17 cellular contexts compared by ENCODE assay signal in the genomic region with DNA sequence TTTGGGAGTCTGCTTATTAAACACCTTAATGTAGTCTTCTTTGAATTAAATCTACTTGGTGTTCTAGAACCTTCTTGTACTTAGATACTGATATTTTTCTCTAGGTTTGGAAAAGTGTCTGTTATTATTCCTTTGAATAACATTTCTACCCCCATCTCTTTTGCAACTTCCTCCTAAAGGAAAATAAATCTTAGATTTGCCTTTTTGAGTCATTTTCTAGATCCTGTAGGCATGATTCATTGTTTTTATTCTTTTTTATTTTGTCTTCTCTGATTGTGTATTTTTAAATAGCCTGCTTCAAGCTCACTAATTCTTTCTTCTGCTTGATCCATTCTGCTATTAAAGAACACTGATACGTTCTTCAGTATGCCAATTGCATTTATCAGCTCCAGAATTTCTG.
DNase-seq lines count a peak whose midpoint lies in the region; ATAC-seq and TF ChIP-seq lines count a peak whose summit lies in the region.
"Had no signal": no experiment of that assay in that cellular context is flagged by ENCODE, and none has a peak within 500 bp of the region (broad histone marks: within the 10 kb centered on the region; RNA-seq: fewer than 3 reads in every experiment).

No MANE protein-coding gene starts in this region.

- H3K36me3 ChIP-seq in GM23248 (ENCODE audit: low read depth) (no peaks in the 10 kb centered on the region), fibroblast of lung (ENCODE audit: control insufficient read depth, insufficient read depth, low read length) (no peaks in the 10 kb centered on the region), spleen (no peaks in the 10 kb centered on the region)
- H3K36me3 ChIP-seq: MG63, SJSA1 had no signal

- peak overlapping the region; percentile 69 for H3K27ac ChIP-seq in GM23248
- no peak overlapping the region for H3K27ac ChIP-seq in fibroblast of lung (ENCODE audit: insufficient read depth, low read length)
- H3K27ac ChIP-seq in spleen, result no peak overlapping the region
- H3K27ac ChIP-seq: A549, C4-2B, KMS-11, SJSA1 had no signal

- H3K36me3 Mint-ChIP-seq in osteocyte (ENCODE audit: unreplicated experiment), result no peaks in the 10 kb centered on the region

- H3K9me3 ChIP-seq in GM23248 (ENCODE audit: low read depth) (no peaks in the 10 kb centered on the region), fibroblast of lung (ENCODE audit: control insufficient read depth, insufficient read depth, low read depth, low read length) (no peaks in the 10 kb centered on the region), spleen (peaks cover 0 to 2% (median 0%) of the 10 kb centered on the region in 8 donors)
- H3K9me3 ChIP-seq: A549, MG63, SJSA1 had no signal

- no peaks in the 10 kb centered on the region for H3K27me3 Mint-ChIP-seq in osteocyte (ENCODE audit: unreplicated experiment)

- H2AFZ ChIP-seq in GM23248 (peak overlapping the region; percentile 52), fibroblast of lung (ENCODE audit: low read length) (no peak overlapping the region)

- in situ Hi-C loops in GM23248 (cut with MboI), result no loop called here

- intact Hi-C loops in spleen (cut with DNase I; ENCODE audit: low total_unique reads), result no loop called here

- no peaks in the 10 kb centered on the region for H4K20me1 ChIP-seq in GM23248 (ENCODE audit: insufficient read depth)
- no peaks in the 10 kb centered on the region for H4K20me1 ChIP-seq in fibroblast of lung (ENCODE audit: control insufficient read depth, extremely low read depth, insufficient read depth, low read length)

- peaks cover 6% of the 10 kb centered on the region for H3K9me3 Mint-ChIP-seq in osteocyte (ENCODE audit: unreplicated experiment)

- H3K27me3 ChIP-seq in GM23248 (replicated peaks; ENCODE audit: insufficient read depth) (no peaks in the 10 kb centered on the region), fibroblast of lung (ENCODE audit: control insufficient read depth, insufficient read depth, low read length) (no peaks in the 10 kb centered on the region), spleen (replicated peaks in 1 of 7) (no peaks in the 10 kb centered on the region)
- H3K27me3 ChIP-seq: MG63, SJSA1 had no signal

- H3K9me2 ChIP-seq in GM23248 (ENCODE audit: insufficient read depth), result peaks cover 3% of the 10 kb centered on the region; the same call in 1 of the 2 replicates

- DNase-seq in GM23248 (peak; percentile 55), amniotic epithelial cell (ENCODE audit: low read depth) (peak; percentile 5), fibroblast of lung (ENCODE audit: low read depth in 2 of 2) (peak; percentile 9 to 15), osteocyte (ENCODE audit: extremely low spot score, unreplicated experiment) (no peak), spleen (no peak)
- no peak for DNase-seq in stimulated activated CD8-positive, alpha-beta memory T cell treated with anti-CD3 and anti-CD28 coated beads, Interleukin-4, amount 100 ng/mL, for 48 hours
- no peak for DNase-seq in stimulated activated naive CD8-positive, alpha-beta T cell treated with anti-CD3 and anti-CD28 coated beads, Interleukin-15, Interleukin-2, amounts not matched to agents 100 U/mL and 50 U/mL, for 24 hours
- DNase-seq: MG63, NCI-H1092 treated with DMSO at 0.1 percent for 48 hours, NCI-H2081 treated with DMSO at 0.1 percent for 48 hours, NCI-H510A treated with DMSO at 0.1 percent for 48 hours had no signal

- no peak for ATAC-seq in GM21381 (IDR thresholded peaks at IDR 0.05; ENCODE audit: unreplicated experiment)
- ATAC-seq in stimulated activated naive CD8-positive, alpha-beta T cell treated with anti-CD3 and anti-CD28 coated beads, Interleukin-15, Interleukin-2, amounts not matched to agents 100 U/mL and 50 U/mL, for 24 hours, result no peak
- ATAC-seq: A549, HepG2 had no signal

- 0 out of 2 replicates have a peak overlapping the region, but pooled peaks have one; percentile 2 for H3K4me3 ChIP-seq in GM23248
- no peak overlapping the region for H3K4me3 ChIP-seq in fibroblast of lung (replicated peaks in 1 of 4; ENCODE audit: control extremely low read depth in 1 of 4, insufficient read depth in 1 of 4, low read depth in 3 of 4, low read length in 4 of 4)
- no peak overlapping the region for H3K4me3 ChIP-seq in spleen
- H3K4me3 ChIP-seq: A549, MG63, SJSA1 had no signal

- H3F3A ChIP-seq in GM23248 (ENCODE audit: insufficient read depth), result peaks cover 18% of the 10 kb centered on the region

- H3K4me1 ChIP-seq in GM23248 (ENCODE audit: insufficient read depth) (peaks cover 30% of the 10 kb centered on the region), fibroblast of lung (ENCODE audit: control insufficient read depth, extremely low read depth, insufficient read depth, low read length) (peaks cover 2% of the 10 kb centered on the region), spleen (no peaks in the 10 kb centered on the region)
- H3K4me1 ChIP-seq: A549, SJSA1 had no signal

- H3K79me2 ChIP-seq in GM23248 (ENCODE audit: insufficient read depth), result no peaks in the 10 kb centered on the region
- H3K79me2 ChIP-seq in fibroblast of lung (ENCODE audit: control insufficient read depth, insufficient read depth, low read length), result no peaks in the 10 kb centered on the region

- 24 to 27% methylated on average over 1 of the region's 1 CpG for WGBS in GM23248 (ENCODE audit: low coverage in 1 of 2, low lambda C conversion rate in 2 of 2, missing lambda C conversion rate in 2 of 2), 2 experiments
- 59 to 81% (median 65%) methylated on average over 1 of the region's 1 CpG for WGBS in spleen, 5 donors

- peaks cover 28% of the 10 kb centered on the region for H3K4me1 Mint-ChIP-seq in osteocyte (ENCODE audit: unreplicated experiment)

- H3K9ac ChIP-seq in GM23248 (0 out of 2 replicates have a peak overlapping the region, but pooled peaks have one; percentile 29), fibroblast of lung (ENCODE audit: insufficient read depth, low read length) (no peak overlapping the region)
- H3K9ac ChIP-seq: KMS-11 had no signal

- H3K4me2 ChIP-seq in GM23248 (ENCODE audit: unreplicated experiment) (peak overlapping the region; percentile 49), fibroblast of lung (ENCODE audit: extremely low read depth, insufficient read depth, low read length) (no peak overlapping the region)
- H3K4me2 ChIP-seq: A549, KMS-11 had no signal

- H3K27ac Mint-ChIP-seq in osteocyte (ENCODE audit: unreplicated experiment), result peak overlapping the region; percentile 3

- no peak overlapping the region for H3K4me3 Mint-ChIP-seq in osteocyte (ENCODE audit: unreplicated experiment)

- no peak for TF ChIP-seq CTCF in fibroblast of lung (conservative IDR thresholded peaks at IDR 0.05 in 1 of 2, IDR thresholded peaks at IDR 0.05 in 1 of 2; ENCODE audit: low read depth in 1 of 2, low read length in 2 of 2)
- TF ChIP-seq CTCF in osteocyte (IDR thresholded peaks at IDR 0.05), result no peak
- TF ChIP-seq CTCF in spleen (IDR thresholded peaks at IDR 0.05 in 8 of 11, conservative IDR thresholded peaks at IDR 0.05 in 3 of 11), result no peak

- TF ChIP-seq POLR2A in spleen (IDR thresholded peaks at IDR 0.05), result no peak

Comparison
In these comparisons a context has a peak if more than half of its experiments do, and no peak if none do; other contexts are left out.
1. DNase-seq: peak in GM23248 (single experiment), amniotic epithelial cell (single experiment) and fibroblast of lung (2 of 2); none in osteocyte (single experiment), spleen (single experiment), stimulated activated CD8-positive, alpha-beta memory T cell treated with anti-CD3 and anti-CD28 coated beads, Interleukin-4, amount 100 ng/mL, for 48 hours (single experiment) and stimulated activated naive CD8-positive, alpha-beta T cell treated with anti-CD3 and anti-CD28 coated beads, Interleukin-15, Interleukin-2, amounts not matched to agents 100 U/mL and 50 U/mL, for 24 hours (single experiment).